12 cellular contexts compared by ENCODE assay signal in genomic region chr19:3054265-3054971, GRCh38. TPM values are rescaled to one million over a fixed set of nuclear protein-coding genes. Genes with fewer than 3 reads are reported as not detected.
A peak's percentile ranks its signal among the peaks of the same experiment; 100 is the strongest.
DNase-seq lines count a peak whose midpoint lies in the region; ATAC-seq lines count a peak whose summit lies in the region.
"Had no signal": no experiment of that assay in that cellular context is flagged by ENCODE, and none has a peak within 500 bp of the region (broad histone marks: within the 10 kb centered on the region; RNA-seq: fewer than 3 reads in every experiment).

No MANE protein-coding gene starts in this region.

- peaks cover 7% of the 10 kb centered on the region for H3K36me3 ChIP-seq in mesendoderm (ENCODE audit: control insufficient read depth, insufficient read depth, low read length)

- WGBS in mesendoderm (ENCODE audit: extremely low coverage, insufficient coverage, low lambda C conversion rate), result no CpG with 5 or more reads among the region's 4 CpGs

- H3K4me2 ChIP-seq in mesendoderm (ENCODE audit: low read length), result no peak overlapping the region

- H4K8ac ChIP-seq in mesendoderm (ENCODE audit: low read depth, low read length), result no peak overlapping the region

- H2BK5ac ChIP-seq in mesendoderm (ENCODE audit: low read length), result no peak overlapping the region

- H3K79me1 ChIP-seq in mesendoderm (ENCODE audit: low read length), result peaks cover under 1% of the 10 kb centered on the region

- no peak overlapping the region for H3K27ac ChIP-seq in mesendoderm (ENCODE audit: low read depth, low read length)

- peaks cover 24% of the 10 kb centered on the region for H3K4me1 Mint-ChIP-seq in activated CD4-positive, alpha-beta memory T cell treated with anti-CD3 and anti-CD28 coated beads for 36 hours (ENCODE audit: low read depth)
- H3K4me1 Mint-ChIP-seq in activated CD4-positive, alpha-beta memory T cell treated with anti-CD3 and anti-CD28 coated beads, Interleukin-2, amount 10 ng/mL, durations not matched to agents 7 days and 5 days, result peaks cover 22% of the 10 kb centered on the region
- H3K4me1 Mint-ChIP-seq in T-cell, result peaks cover 43 to 48% (median 45%) of the 10 kb centered on the region in 3 donors
- H3K4me1 Mint-ChIP-seq in stimulated activated naive B cell treated with anti-CD40 and anti-IgM and Interleukin-4, amounts not matched to agents 10 μg/mL and 1 μg/mL and 100 μg/mL, for 72 hours, result peaks cover 19 to 52% of the 10 kb centered on the region in 2 donors

- H3K4me3 ChIP-seq in mesendoderm (ENCODE audit: low read length), result no peak overlapping the region
- H3K4me3 ChIP-seq: lung had no signal

- no peaks in the 10 kb centered on the region for H3K27me3 ChIP-seq in mesendoderm (ENCODE audit: insufficient read depth, low read length, poor library complexity)

- intact Hi-C loops in activated CD4-positive, alpha-beta memory T cell treated with anti-CD3 and anti-CD28 coated beads for 36 hours (cut with micrococcal nuclease), result no loop called here

- H3K18ac ChIP-seq in mesendoderm (ENCODE audit: low read length), result no peak overlapping the region

- no peak for DNase-seq in activated CD4-positive, alpha-beta memory T cell treated with anti-CD3 and anti-CD28 coated beads for 36 hours
- no peak for DNase-seq in activated CD4-positive, alpha-beta memory T cell treated with anti-CD3 and anti-CD28 coated beads, Interleukin-2, amount 10 ng/mL, durations not matched to agents 7 days and 5 days
- DNase-seq in T-cell (no peak), epidermal melanocyte (ENCODE audit: insufficient read length, low spot score) (peak; percentile 8), CD1c-positive myeloid dendritic cell (ENCODE audit: extremely low spot score) (no peak), mesendoderm (no peak)
- DNase-seq in stimulated activated naive B cell treated with anti-CD40 and anti-IgM and Interleukin-4, amounts not matched to agents 10 μg/mL and 1 μg/mL and 100 μg/mL, for 72 hours, result no peak
- DNase-seq: activated CD4-positive, alpha-beta T cell treated with anti-CD3 and anti-CD28 coated beads, Interleukin-2, amount 50 U/mL, for 4 hours; activated naive CD4-positive, alpha-beta T cell; stimulated activated CD4-positive, alpha-beta T cell treated with anti-CD3 and anti-CD28 coated beads, Interleukin-12 subunit alpha, Interleukin-12 subunit beta, amount 100 ng/mL, for 4 hours had no signal

- H3K4me3 Mint-ChIP-seq in activated CD4-positive, alpha-beta memory T cell treated with anti-CD3 and anti-CD28 coated beads for 36 hours, result no peak overlapping the region
- no peak overlapping the region for H3K4me3 Mint-ChIP-seq in activated CD4-positive, alpha-beta memory T cell treated with anti-CD3 and anti-CD28 coated beads, Interleukin-2, amount 10 ng/mL, durations not matched to agents 7 days and 5 days
- peak overlapping the region in 1 of 3 donors; percentile 39 for H3K4me3 Mint-ChIP-seq in T-cell
- no peak overlapping the region for H3K4me3 Mint-ChIP-seq in stimulated activated naive B cell treated with anti-CD40 and anti-IgM and Interleukin-4, amounts not matched to agents 10 μg/mL and 1 μg/mL and 100 μg/mL, for 72 hours

- CTCF ChIA-PET in activated CD4-positive, alpha-beta memory T cell treated with anti-CD3 and anti-CD28 coated beads for 36 hours (lab: Charles Lee), result interaction anchor here (1.2 to 1.6 kb wide), 5 partner anchors 15 to 104 kb away, joined by 3 to 4 read pairs (median 4); no protein-coding TSS in a partner anchor
- CTCF ChIA-PET in activated CD4-positive, alpha-beta memory T cell treated with anti-CD3 and anti-CD28 coated beads, Interleukin-2, amount 10 ng/mL, durations not matched to agents 7 days and 5 days (lab: Charles Lee), result no interaction called here
- CTCF ChIA-PET in T-cell (lab: Charles Lee), result no interaction called here

- H3K27me3 Mint-ChIP-seq in activated CD4-positive, alpha-beta memory T cell treated with anti-CD3 and anti-CD28 coated beads for 36 hours, result no peaks in the 10 kb centered on the region
- no peaks in the 10 kb centered on the region for H3K27me3 Mint-ChIP-seq in activated CD4-positive, alpha-beta memory T cell treated with anti-CD3 and anti-CD28 coated beads, Interleukin-2, amount 10 ng/mL, durations not matched to agents 7 days and 5 days
- no peaks in the 10 kb centered on the region for H3K27me3 Mint-ChIP-seq in T-cell
- H3K27me3 Mint-ChIP-seq in stimulated activated naive B cell treated with anti-CD40 and anti-IgM and Interleukin-4, amounts not matched to agents 10 μg/mL and 1 μg/mL and 100 μg/mL, for 72 hours, result no peaks in the 10 kb centered on the region

- H2BK15ac ChIP-seq in mesendoderm (replicated peaks; ENCODE audit: low read depth), result no peak overlapping the region

- H3K79me2 ChIP-seq in mesendoderm (ENCODE audit: control insufficient read depth, insufficient read depth, low read length), result no peaks in the 10 kb centered on the region

- H2BK120ac ChIP-seq in mesendoderm (ENCODE audit: low read depth, low read length), result no peak overlapping the region

- peak overlapping the region; percentile 56 for H3K27ac Mint-ChIP-seq in activated CD4-positive, alpha-beta memory T cell treated with anti-CD3 and anti-CD28 coated beads for 36 hours
- H3K27ac Mint-ChIP-seq in activated CD4-positive, alpha-beta memory T cell treated with anti-CD3 and anti-CD28 coated beads, Interleukin-2, amount 10 ng/mL, durations not matched to agents 7 days and 5 days, result no peak overlapping the region
- peak overlapping the region; percentile 48 to 81 for H3K27ac Mint-ChIP-seq in T-cell
- H3K27ac Mint-ChIP-seq in stimulated activated naive B cell treated with anti-CD40 and anti-IgM and Interleukin-4, amounts not matched to agents 10 μg/mL and 1 μg/mL and 100 μg/mL, for 72 hours, result peak overlapping the region; percentile 70

- POLR2A ChIA-PET in activated CD4-positive, alpha-beta memory T cell treated with anti-CD3 and anti-CD28 coated beads for 36 hours (lab: Charles Lee), result interaction anchor here (1.0 kb wide), 1 partner anchor 104 kb away, joined by 3 read pairs; no protein-coding TSS in a partner anchor
- POLR2A ChIA-PET in activated CD4-positive, alpha-beta memory T cell treated with anti-CD3 and anti-CD28 coated beads, Interleukin-2, amount 10 ng/mL, durations not matched to agents 7 days and 5 days (lab: Charles Lee), result interaction anchor here (1.0 to 3.9 kb wide), 6 partner anchors 11 to 103 kb away, joined by 3 to 25 read pairs (median 4); no protein-coding TSS in a partner anchor
- POLR2A ChIA-PET in T-cell (lab: Charles Lee), result interaction anchor here in 1 of 2 donors (0.6 to 0.8 kb wide), 2 partner anchors 15 to 96 kb away, joined by 3 to 6 read pairs; no protein-coding TSS in a partner anchor

- H3K23ac ChIP-seq in mesendoderm (ENCODE audit: low read length), result no peak overlapping the region

- no peak overlapping the region for H3K4ac ChIP-seq in mesendoderm (ENCODE audit: low read depth, low read length)

- no peak overlapping the region for H4K5ac ChIP-seq in mesendoderm (ENCODE audit: low read length)

- H2AK5ac ChIP-seq in mesendoderm (ENCODE audit: low read length), result no peak overlapping the region

- H3K9me3 Mint-ChIP-seq in activated CD4-positive, alpha-beta memory T cell treated with anti-CD3 and anti-CD28 coated beads for 36 hours, result no peaks in the 10 kb centered on the region
- H3K9me3 Mint-ChIP-seq in activated CD4-positive, alpha-beta memory T cell treated with anti-CD3 and anti-CD28 coated beads, Interleukin-2, amount 10 ng/mL, durations not matched to agents 7 days and 5 days, result no peaks in the 10 kb centered on the region
- no peaks in the 10 kb centered on the region for H3K9me3 Mint-ChIP-seq in T-cell
- no peaks in the 10 kb centered on the region for H3K9me3 Mint-ChIP-seq in stimulated activated naive B cell treated with anti-CD40 and anti-IgM and Interleukin-4, amounts not matched to agents 10 μg/mL and 1 μg/mL and 100 μg/mL, for 72 hours

- H3K4me1 ChIP-seq in mesendoderm (ENCODE audit: control insufficient read depth, low read depth, low read length), result peaks cover 2% of the 10 kb centered on the region

- no peak overlapping the region for H3K56ac ChIP-seq in mesendoderm (ENCODE audit: low read length)

- no peak overlapping the region for H3K9ac ChIP-seq in mesendoderm (ENCODE audit: low read length)

- no peak for ATAC-seq in T-cell (replicated peaks in 1 of 4)
- no peak for ATAC-seq in stimulated activated naive B cell treated with anti-CD40 and anti-IgM and Interleukin-4, amounts not matched to agents 10 μg/mL and 1 μg/mL and 100 μg/mL, for 72 hours (replicated peaks)
- no peak for ATAC-seq in GM18498 (IDR thresholded peaks at IDR 0.05; ENCODE audit: unreplicated experiment)

- H3K36me3 Mint-ChIP-seq in activated CD4-positive, alpha-beta memory T cell treated with anti-CD3 and anti-CD28 coated beads for 36 hours, result peaks cover 34% of the 10 kb centered on the region
- peaks cover 48% of the 10 kb centered on the region for H3K36me3 Mint-ChIP-seq in activated CD4-positive, alpha-beta memory T cell treated with anti-CD3 and anti-CD28 coated beads, Interleukin-2, amount 10 ng/mL, durations not matched to agents 7 days and 5 days (ENCODE audit: low read depth)
- H3K36me3 Mint-ChIP-seq in T-cell, result peaks cover 27% of the 10 kb centered on the region
- H3K36me3 Mint-ChIP-seq in stimulated activated naive B cell treated with anti-CD40 and anti-IgM and Interleukin-4, amounts not matched to agents 10 μg/mL and 1 μg/mL and 100 μg/mL, for 72 hours, result peaks cover 32 to 45% of the 10 kb centered on the region in 2 donors

RNA-seq across cellular contexts. Expression of gene TLE5, which starts 7.9 kb away (rescaled TPM):
- total RNA-seq in activated CD4-positive, alpha-beta memory T cell treated with anti-CD3 and anti-CD28 coated beads for 36 hours, result 100 to 1,000 TPM; 411 to 426 TPM
- 100 to 1,000 TPM; 712 to 724 TPM for total RNA-seq in activated CD4-positive, alpha-beta memory T cell treated with anti-CD3 and anti-CD28 coated beads, Interleukin-2, amount 10 ng/mL, durations not matched to agents 7 days and 5 days
- total RNA-seq in T-cell, result 1,000 to 10,000 TPM in 3 of 5 donors, 100 to 1,000 TPM in 2; 777 to 1,202 (median 1,047) TPM
- polyA plus RNA-seq in mesendoderm (2013, experiment 1 of 2), result 69.9 TPM
- polyA plus RNA-seq in mesendoderm (2013, experiment 2 of 2), result 71.4 TPM

RNA-seq across cellular contexts. Expression of gene TLE2, which starts 25.3 kb away (rescaled TPM):
- 1 to 10 TPM; 8.5 to 9.9 TPM for total RNA-seq in activated CD4-positive, alpha-beta memory T cell treated with anti-CD3 and anti-CD28 coated beads for 36 hours
- total RNA-seq in activated CD4-positive, alpha-beta memory T cell treated with anti-CD3 and anti-CD28 coated beads, Interleukin-2, amount 10 ng/mL, durations not matched to agents 7 days and 5 days, result 1 to 10 TPM; 1.3 to 1.4 TPM
- total RNA-seq in T-cell, result 10 to 100 TPM; 16.7 to 29.7 (median 21.5) TPM
- polyA plus RNA-seq in mesendoderm (2013, experiment 1 of 2), result 1.7 TPM
- 1.8 TPM for polyA plus RNA-seq in mesendoderm (2013, experiment 2 of 2)

RNA-seq across cellular contexts. Expression of gene GNA11, which starts 39.7 kb away (rescaled TPM):
- 10 to 100 TPM in 1 of 2 experiments, 1 to 10 TPM in 1; 6.3 to 11.6 TPM for total RNA-seq in activated CD4-positive, alpha-beta memory T cell treated with anti-CD3 and anti-CD28 coated beads for 36 hours
- under 1 TPM; 0.63 to 0.78 TPM for total RNA-seq in activated CD4-positive, alpha-beta memory T cell treated with anti-CD3 and anti-CD28 coated beads, Interleukin-2, amount 10 ng/mL, durations not matched to agents 7 days and 5 days
- 1 to 10 TPM; 2.3 to 6.3 (median 4.0) TPM for total RNA-seq in T-cell
- polyA plus RNA-seq in mesendoderm (2013, experiment 1 of 2), result 19.0 TPM
- polyA plus RNA-seq in mesendoderm (2013, experiment 2 of 2), result 19.6 TPM
